7 cellular contexts compared by ENCODE assay signal in genomic region chr20:10090588-10091166, GRCh38. TPM values are rescaled to one million over a fixed set of nuclear protein-coding genes. Genes with fewer than 3 reads are reported as not detected.
DNase-seq lines count a peak whose midpoint lies in the region; FAIRE-seq and TF ChIP-seq lines count a peak whose summit lies in the region.

No MANE protein-coding gene starts in this region.

- FAIRE-seq in H1 (lab: Jason Lieb, UNC), result peak; percentile 95

- POLR2A ChIA-PET in SK-N-SH (lab: Yijun Ruan, JAX), result interaction anchor here (0.5 to 0.6 kb wide), 2 partner anchors 126 to 344 kb away, joined by 3 read pairs; no protein-coding TSS in a partner anchor
- POLR2A ChIA-PET in H1 (lab: Charles Lee; ENCODE audit: partially characterized antibody), result interaction anchor here (0.9 kb wide), 1 partner anchor 128 kb away, joined by 3 read pairs; the partner anchor contains the start of gene SNAP25

- no peak overlapping the region for H4K5ac ChIP-seq in H1 (ENCODE audit: insufficient read length, low read depth, low read length)

- TF ChIP-seq EP300 in SK-N-SH (IDR thresholded peaks at IDR 0.05; ENCODE audit: borderline replicate concordance in 1 of 2, low read depth in 1 of 2, low read length in 1 of 2), result no peak
- no peak for TF ChIP-seq EP300 in H1 (IDR thresholded peaks at IDR 0.05; ENCODE audit: borderline replicate concordance in 1 of 2, low read depth in 2 of 2, low read length in 2 of 2)

- H3K4me1 ChIP-seq in SK-N-SH (ENCODE audit: control insufficient read depth in 1 of 2, insufficient read depth in 2 of 2, low read depth in 1 of 2, low read length in 1 of 2) (peaks cover 4 to 11% of the 10 kb centered on the region in 2 experiments; a peak in 1 of 4 replicates), H1 (replicated peaks in 1 of 4; ENCODE audit: control insufficient read depth in 3 of 4, insufficient read depth in 4 of 4, low read length in 3 of 4) (peaks cover 0 to 3% (median 0%) of the 10 kb centered on the region in 4 experiments; a peak in 1 of 7 replicates), uterus (no peaks in the 10 kb centered on the region)

- intact Hi-C loops in uterus (cut with DNase I; ENCODE audit: low total_unique reads), result no loop called here

- H2BK15ac ChIP-seq in H1 (ENCODE audit: low read length), result no peak overlapping the region

- H3K4me3 ChIP-seq in SK-N-SH (ENCODE audit: low read depth in 2 of 2, low read length in 1 of 2), result no peak overlapping the region; a peak in 1 of 4 replicates
- no peak overlapping the region for H3K4me3 ChIP-seq in H1 (ENCODE audit: extremely low read depth in 1 of 4, insufficient read depth in 2 of 4, low read depth in 3 of 4, low read length in 4 of 4)
- H3K4me3 ChIP-seq in uterus, result no peak overlapping the region

- no peak overlapping the region for H3K27ac ChIP-seq in SK-N-SH (ENCODE audit: low read depth in 2 of 2, low read length in 1 of 2)
- no peak overlapping the region for H3K27ac ChIP-seq in H1 (ENCODE audit: low read depth, low read length)
- no peak overlapping the region for H3K27ac ChIP-seq in uterus

- TF ChIP-seq RAD21 in SK-N-SH (IDR thresholded peaks at IDR 0.05; ENCODE audit: low read length), result peak; percentile 88
- TF ChIP-seq RAD21 in H1 (IDR thresholded peaks at IDR 0.05 in 1 of 2, conservative IDR thresholded peaks at IDR 0.05 in 1 of 2; ENCODE audit: low read depth in 2 of 2, low read length in 2 of 2), result peak; percentile 83 to 88

- peak; percentile 90 for TF ChIP-seq CTCF in SK-N-SH (IDR thresholded peaks at IDR 0.05)
- TF ChIP-seq CTCF in H1 (IDR thresholded peaks at IDR 0.05; ENCODE audit: control extremely low read depth in 1 of 3, insufficient read depth in 1 of 3, low read depth in 1 of 3, low read length in 3 of 3), result peak; percentile 39 to 77 (median 73)
- TF ChIP-seq CTCF in uterus (IDR thresholded peaks at IDR 0.05), result peak; percentile 55 to 68 (median 63)

- H3K14ac ChIP-seq in H1 (ENCODE audit: insufficient read length), result no peak overlapping the region

- H3K23ac ChIP-seq in H1 (ENCODE audit: insufficient read length), result no peak overlapping the region

- H3K79me2 ChIP-seq in SK-N-SH (ENCODE audit: insufficient read depth), result no peaks in the 10 kb centered on the region
- no peaks in the 10 kb centered on the region for H3K79me2 ChIP-seq in H1 (ENCODE audit: control insufficient read depth in 1 of 2, insufficient read depth in 2 of 2, low read length in 2 of 2)

- no peaks in the 10 kb centered on the region for H3K9me3 ChIP-seq in SK-N-SH
- H3K9me3 ChIP-seq in H1 (ENCODE audit: insufficient read depth in 2 of 2, low read depth in 1 of 2, low read length in 1 of 2), result no peaks in the 10 kb centered on the region
- H3K9me3 ChIP-seq in uterus, result no peaks in the 10 kb centered on the region

- no peak overlapping the region for H2BK5ac ChIP-seq in H1 (ENCODE audit: low read depth, low read length)

- H2BK12ac ChIP-seq in H1 (ENCODE audit: low read depth, low read length), result no peak overlapping the region

- H2AK5ac ChIP-seq in H1 (ENCODE audit: low read depth, low read length), result no peak overlapping the region

- H2AFZ ChIP-seq in SK-N-SH (ENCODE audit: low read depth) (no peak overlapping the region), H1 (ENCODE audit: low read length) (peak overlapping the region; percentile 56; the same call in 1 of the 2 replicates)

- no peak overlapping the region for H4K91ac ChIP-seq in H1 (replicated peaks; ENCODE audit: insufficient read length, low read length)

- H3K36me3 ChIP-seq in SK-N-SH (replicated peaks in 1 of 2; ENCODE audit: control insufficient read depth in 1 of 2, insufficient read depth in 2 of 2, low read length in 1 of 2) (no peaks in the 10 kb centered on the region), H1 (ENCODE audit: control insufficient read depth in 2 of 4, insufficient read depth in 4 of 4, low read length in 3 of 4) (no peaks in the 10 kb centered on the region), uterus (no peaks in the 10 kb centered on the region)

- H4K8ac ChIP-seq in H1 (ENCODE audit: extremely low read depth, insufficient read depth, low read length), result no peak overlapping the region

- H3K56ac ChIP-seq in H1 (replicated peaks; ENCODE audit: insufficient read length, low read depth, low read length), result no peak overlapping the region

- no peak overlapping the region for H3K18ac ChIP-seq in H1 (ENCODE audit: extremely low read depth, low read length)

- H3F3A ChIP-seq in SK-N-SH (replicated peaks; ENCODE audit: insufficient read depth), result no peaks in the 10 kb centered on the region

- 38% methylated on average over 2 of the region's 2 CpGs for WGBS in SK-N-SH (ENCODE audit: low lambda C conversion rate)
- 75% methylated on average over 2 of the region's 2 CpGs; no CpG with 5 or more reads in 1 of the 2 experiments for WGBS in H1 (ENCODE audit: extremely low coverage in 1 of 2, insufficient coverage in 1 of 2, insufficient read length in 1 of 2, insufficient replicate concordance in 2 of 2, low coverage in 1 of 2, low lambda C conversion rate in 2 of 2, missing lambda C conversion rate in 1 of 2), 2 experiments

- no peak for TF ChIP-seq POLR2A in H1 (IDR thresholded peaks at IDR 0.05; ENCODE audit: control extremely low read depth in 1 of 2, low read depth in 2 of 2, low read length in 2 of 2)
- no peak for TF ChIP-seq POLR2A in uterus (IDR thresholded peaks at IDR 0.05)

- H3K27me3 ChIP-seq in SK-N-SH (ENCODE audit: insufficient read depth) (no peaks in the 10 kb centered on the region), H1 (replicated peaks in 1 of 4; ENCODE audit: control insufficient read depth in 3 of 4, extremely low read depth in 1 of 4, insufficient read depth in 3 of 4, low read length in 3 of 4) (no peaks in the 10 kb centered on the region), uterus (no peaks in the 10 kb centered on the region)

- CTCF ChIA-PET in SK-N-SH (lab: Yijun Ruan, JAX), result interaction anchor here (0.5 to 6.5 kb wide), 79 partner anchors 9 to 683 kb away, joined by 3 to 182 read pairs (median 4); partner anchors contain the start of genes ANKEF1, MKKS and SLX4IP
- CTCF ChIA-PET in H1 (lab: Charles Lee; ENCODE audit: partially characterized antibody), result interaction anchor here (0.6 to 6.6 kb wide), 64 partner anchors 8 to 574 kb away, joined by 3 to 100 read pairs (median 4); partner anchors contain the start of genes ANKEF1 and SNAP25

- 0 out of 2 replicates have a peak overlapping the region, but pooled peaks have one; percentile 66 for H2BK20ac ChIP-seq in H1 (ENCODE audit: low read length)

- no peaks in the 10 kb centered on the region for H3K23me2 ChIP-seq in H1 (ENCODE audit: low read depth, low read length)

- H4K20me1 ChIP-seq in SK-N-SH (ENCODE audit: insufficient read depth) (no peaks in the 10 kb centered on the region), H1 (replicated peaks in 1 of 2; ENCODE audit: control insufficient read depth in 1 of 2, insufficient read depth in 2 of 2, low read length in 2 of 2) (no peaks in the 10 kb centered on the region)

- H3K9me2 ChIP-seq in SK-N-SH, result no peaks in the 10 kb centered on the region

- no peak overlapping the region for H3K4me2 ChIP-seq in SK-N-SH
- H3K4me2 ChIP-seq in H1 (ENCODE audit: insufficient read depth in 1 of 2, low read depth in 2 of 2, low read length in 2 of 2), result no peak overlapping the region

- H3K9ac ChIP-seq in SK-N-SH (no peak overlapping the region), H1 (replicated peaks in 1 of 4; ENCODE audit: extremely low read depth in 1 of 4, low read depth in 3 of 4, low read length in 3 of 4) (no peak overlapping the region)

- DNase-seq in GM03348 (ENCODE audit: low spot score) (peak; percentile 70), H4 (ENCODE audit: low spot score) (peak; percentile 29), MV-4-11 (lab: John Stamatoyannopoulos, UW) (peak; percentile 53), SK-N-SH (peak; percentile 50), H1 (ENCODE audit: low read depth in 1 of 2, low spot score in 2 of 2) (peak in 1 of 2 experiments; percentile 19), midbrain (lab: John Stamatoyannopoulos, UW) (peak; percentile 61), uterus (peak; percentile 23 to 25)

- H3K79me1 ChIP-seq in H1 (ENCODE audit: low read depth, low read length), result no peaks in the 10 kb centered on the region

- no peak overlapping the region for H2BK120ac ChIP-seq in H1 (replicated peaks; ENCODE audit: low read depth, low read length)

- no peak overlapping the region for H3K4ac ChIP-seq in H1 (replicated peaks; ENCODE audit: insufficient read length, low read depth, low read length)

TF ChIP-seq in SK-N-SH, 30 proteins besides CTCF, POLR2A, EP300 and RAD21:
- TF ChIP-seq SMC3 (IDR thresholded peaks at IDR 0.05; ENCODE audit: low read depth, low read length) (peak; percentile 84), MXI1 (IDR thresholded peaks at IDR 0.05; ENCODE audit: low read depth, low read length) (no peak), YY1 (IDR thresholded peaks at IDR 0.05; ENCODE audit: low read depth) (no peak)

TF ChIP-seq in H1, 55 proteins besides CTCF, POLR2A, EP300 and RAD21 (continues in another document):
- no peak for TF ChIP-seq CHD1 (IDR thresholded peaks at IDR 0.05; ENCODE audit: low read depth, low read length)
- TF ChIP-seq HDAC2 (IDR thresholded peaks at IDR 0.05; ENCODE audit: borderline replicate concordance in 1 of 2, low read depth in 2 of 2, low read length in 2 of 2), result no peak
- no peak for TF ChIP-seq KDM4A (IDR thresholded peaks at IDR 0.05; ENCODE audit: low read depth, low read length, severe bottlenecking)
- TF ChIP-seq TAF7 (optimal IDR thresholded peaks at IDR 0.05; ENCODE audit: borderline replicate concordance, low read depth, low read length), result no peak
- TF ChIP-seq GTF2F1 (IDR thresholded peaks at IDR 0.05; ENCODE audit: borderline replicate concordance, low read depth, low read length), result no peak
- no peak for TF ChIP-seq SP4 (IDR thresholded peaks at IDR 0.05; ENCODE audit: low read length)
- TF ChIP-seq JUN (IDR thresholded peaks at IDR 0.05; ENCODE audit: low read depth, low read length), result no peak
- TF ChIP-seq TAF1 (IDR thresholded peaks at IDR 0.05; ENCODE audit: low read depth, low read length), result no peak
- no peak for TF ChIP-seq RFX5 (IDR thresholded peaks at IDR 0.05; ENCODE audit: borderline replicate concordance, low read depth, low read length)

RNA-seq across cellular contexts. Expression of gene ANKEF1, which starts 55.9 kb away (rescaled TPM):
- total RNA-seq in H4 (2014; rRNA removed; shearing (Covaris generic)), result 4.1 and 4.4 TPM in 2 replicates
- polyA plus RNA-seq in SK-N-SH (2012; rRNA removed) (2.3 and 2.9 TPM in 2 replicates), H1 (2011; rRNA removed) (1.8 and 2.8 TPM in 2 replicates)
- 3.7 and 3.8 TPM in 2 replicates for polyA plus RNA-seq in SK-N-SH (2012; cell fraction: cytosol; rRNA removed)
- polyA plus RNA-seq in SK-N-SH (2012; cell fraction: nucleus; rRNA removed), result 1.4 and 2.0 TPM in 2 replicates
- 9.8 and 10.0 TPM in 2 replicates for total RNA-seq in H1 (2021; fragmentation: NEBNext Ultra II Directional; extraction: Animal tissue kit (Norgen Biotek cat#: 25700))
- polyA plus RNA-seq in H1 (2011; cell fraction: cytosol; rRNA removed), result 3.5 TPM
- polyA plus RNA-seq in H1 (2011; cell fraction: nucleus; rRNA removed), result 1.3 TPM
- polyA plus RNA-seq in H1 (2012, experiment 1 of 2), result 5.0 to 7.0 TPM (median 5.6 TPM) in 4 replicates
- 0.75 TPM for polyA plus RNA-seq in H1 (2012, experiment 2 of 2)
- 4.9 TPM for polyA plus RNA-seq in H1 (2013, experiment 1 of 2)
- polyA plus RNA-seq in H1 (2013, experiment 2 of 2), result 4.7 TPM
- polyA minus RNA-seq in H1 (2011; rRNA and poly(A)+ RNA removed), result 8.2 and 9.8 TPM in 2 replicates
- 7.2 TPM for polyA minus RNA-seq in H1 (2011; cell fraction: cytosol; rRNA and poly(A)+ RNA removed)
- 5.8 TPM for polyA minus RNA-seq in H1 (2011; cell fraction: nucleus; rRNA and poly(A)+ RNA removed)
- 1 to 10 TPM in 2 of 4 donors, under 1 TPM in 2; 0.26 to 5.1 (median 1.3) TPM for total RNA-seq in uterus
